Comparison of ENCODE assay signal across 13 cellular contexts in the genomic region with DNA sequence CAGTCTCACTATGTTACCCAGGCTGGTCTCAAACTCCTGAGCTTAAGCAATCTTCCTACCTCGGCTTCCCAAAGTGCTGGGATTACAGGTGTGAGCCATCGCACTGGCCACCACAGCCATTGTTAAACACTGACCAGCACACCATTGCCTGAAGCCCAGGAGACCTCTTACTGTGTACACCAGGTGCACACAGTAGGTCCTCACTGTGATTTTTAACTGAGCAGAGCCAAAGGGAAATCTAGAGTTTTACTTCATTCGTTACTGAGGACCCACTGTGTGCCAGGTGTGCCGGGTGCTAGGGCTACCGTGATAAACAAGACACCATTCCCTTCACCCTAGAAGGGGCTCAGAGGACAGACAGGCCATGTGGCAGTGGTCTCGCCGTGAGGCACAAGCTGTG. TPM values are rescaled to one million over a fixed set of nuclear protein-coding genes. Genes with fewer than 3 reads are reported as not detected.
DNase-seq lines count a peak whose midpoint lies in the region; ATAC-seq, FAIRE-seq and TF ChIP-seq lines count a peak whose summit lies in the region.
"Had no signal": no experiment of that assay in that cellular context is flagged by ENCODE, and none has a peak within 500 bp of the region (broad histone marks: within the 10 kb centered on the region; RNA-seq: fewer than 3 reads in every experiment).

No MANE protein-coding gene starts in this region.

- POLR2A ChIA-PET in HepG2 (lab: Yijun Ruan, JAX): interaction anchor here (1.3 kb wide), 1 partner anchor 28 kb away, joined by 3 read pairs; no protein-coding TSS in a partner anchor

- TF ChIP-seq CTCF in HepG2 (CRISPR knock-in tag; IDR thresholded peaks at IDR 0.05): no peak
- no peak for TF ChIP-seq CTCF in right lobe of liver (IDR thresholded peaks at IDR 0.05)

- H3K9me3 ChIP-seq in HepG2 (ENCODE audit: low read length) (no peaks in the 10 kb centered on the region), right lobe of liver (no peaks in the 10 kb centered on the region)
- H3K9me3 ChIP-seq: BLaER1 treated with 17β-estradiol and CSF1 and Interleukin-3, amounts not matched to agents 10 nM and 100 nM had no signal

- no peaks in the 10 kb centered on the region for H3K79me2 ChIP-seq in HepG2 (ENCODE audit: insufficient read depth, low read length)

- H3K4me3 ChIP-seq in HepG2 (replicated peaks in 1 of 3; ENCODE audit: insufficient read depth in 1 of 3, low read depth in 2 of 3, low read length in 3 of 3): no peak overlapping the region
- no peak overlapping the region for H3K4me3 ChIP-seq in right lobe of liver
- H3K4me3 ChIP-seq: BLaER1 treated with 17β-estradiol and CSF1 and Interleukin-3, amounts not matched to agents 10 nM and 100 nM had no signal

- H4K20me1 ChIP-seq in HepG2 (ENCODE audit: insufficient read depth, low read length): no peaks in the 10 kb centered on the region

- DNase-seq in HepG2 (ENCODE audit: low spot score): no peak
- no peak for DNase-seq in right lobe of liver
- no peak for DNase-seq in epithelial cell of prostate (ENCODE audit: low read depth, low spot score)
- no peak for DNase-seq in KBM-7
- DNase-seq in NCI-H1048 (lab: John Stamatoyannopoulos, UW): no peak
- DNase-seq in stimulated activated naive CD4-positive, alpha-beta T cell treated with Interleukin-2 at 50 U/mL for 16 hours (lab: John Stamatoyannopoulos, UW): no peak
- DNase-seq: ACHN; CD4-positive, CD25-positive, alpha-beta regulatory T cell; DMS53; HCEC 1CT had no signal

- intact Hi-C loops in HepG2 (cut with micrococcal nuclease; ENCODE audit: unreplicated experiment) (no loop called here), right lobe of liver (cut with DNase I) (no loop called here)

- CTCF ChIA-PET in HepG2 (lab: Yijun Ruan, JAX; ENCODE audit: low intra/inter-chr PET ratio, low total read pairs): no interaction called here

- TF ChIP-seq POLR2A in HepG2 (IDR thresholded peaks at IDR 0.05; ENCODE audit: insufficient read depth in 1 of 2, low read depth in 2 of 2, low read length in 2 of 2) (no peak), right lobe of liver (IDR thresholded peaks at IDR 0.05) (no peak)

- ATAC-seq in HepG2 (no peak), right lobe of liver (no peak)

- no TSS peak for BruUV-seq in HepG2 (replicated peaks; lab: Mats Ljungman, UMichigan)

- no peak overlapping the region for H3K27ac ChIP-seq in HepG2 (ENCODE audit: extremely low read length, insufficient read depth, low read length)
- no peak overlapping the region for H3K27ac ChIP-seq in right lobe of liver
- peak overlapping the region; percentile 98 for H3K27ac ChIP-seq in epithelial cell of prostate
- H3K27ac ChIP-seq: BLaER1 treated with 17β-estradiol and CSF1 and Interleukin-3, amounts not matched to agents 10 nM and 100 nM had no signal

- no peak overlapping the region for H3K9ac ChIP-seq in HepG2 (ENCODE audit: insufficient read depth, low read depth, low read length)
- H3K9ac ChIP-seq: BLaER1 treated with 17β-estradiol and CSF1 and Interleukin-3, amounts not matched to agents 10 nM and 100 nM had no signal

- H3K4me2 ChIP-seq in HepG2 (ENCODE audit: low read depth, low read length): no peak overlapping the region

- TF ChIP-seq RAD21 in HepG2 (CRISPR knock-in tag; IDR thresholded peaks at IDR 0.05): no peak

- peaks cover 9 to 22% of the 10 kb centered on the region in 2 experiments; a peak in 3 of 5 replicates for H3K27me3 ChIP-seq in HepG2 (ENCODE audit: control insufficient read depth in 1 of 2, insufficient read depth in 2 of 2, low read length in 2 of 2)
- H3K27me3 ChIP-seq in right lobe of liver: no peaks in the 10 kb centered on the region

- in situ Hi-C loops in HepG2 (cut with HindIII; ENCODE audit: extremely low pct_ligation_motif_present, low pct_unique_long_range_greater_than_20kb) (no loop called here), KBM-7 (cut with MboI; ENCODE audit: low pct_unique_long_range_greater_than_20kb, low sequenced_read_pairs) (no loop called here)

- H3K36me3 ChIP-seq in HepG2 (replicated peaks in 1 of 2; ENCODE audit: control insufficient read depth in 1 of 2, insufficient read depth in 2 of 2, low read length in 2 of 2): no peaks in the 10 kb centered on the region
- H3K36me3 ChIP-seq in right lobe of liver: no peaks in the 10 kb centered on the region
- H3K36me3 ChIP-seq: BLaER1 treated with 17β-estradiol and CSF1 and Interleukin-3, amounts not matched to agents 10 nM and 100 nM had no signal

- TF ChIP-seq EP300 in HepG2 (IDR thresholded peaks at IDR 0.05; ENCODE audit: low read depth in 2 of 2, low read length in 2 of 2): no peak
- no peak for TF ChIP-seq EP300 in HepG2 (CRISPR knock-in tag; IDR thresholded peaks at IDR 0.05; ENCODE audit: borderline replicate concordance)

- no peak for FAIRE-seq in HepG2 (lab: Jason Lieb, UNC)
- FAIRE-seq: H1, HTR-8/SVneo had no signal

- peaks cover 29% of the 10 kb centered on the region for H3K4me1 ChIP-seq in HepG2 (ENCODE audit: insufficient read depth, low read length)
- H3K4me1 ChIP-seq in right lobe of liver: no peaks in the 10 kb centered on the region

- WGBS in HepG2 (ENCODE audit: low lambda C conversion rate): 63% methylated on average over 7 of the region's 7 CpGs
- WGBS in right lobe of liver (ENCODE audit: insufficient coverage, low coverage, low lambda C conversion rate, missing lambda C conversion rate): 88% methylated on average over 6 of the region's 7 CpGs

- H2AFZ ChIP-seq in HepG2 (ENCODE audit: low read length): no peak overlapping the region

RNA-seq across cellular contexts. Expression of a gene that starts 4.2 kb away (rescaled TPM):
- total RNA-seq in HepG2 (2016; rRNA removed; fragmentation: Illumina TruSeq; extraction: Trizol): 4.0 and 6.9 TPM in 2 replicates
- 9.2 and 10.4 TPM in 2 replicates for total RNA-seq in HepG2 (2016; cell fraction: cytosol; rRNA removed; fragmentation: Illumina TruSeq; extraction: Trizol; ENCODE audit: low read depth)
- 3.9 and 6.3 TPM in 2 replicates for total RNA-seq in HepG2 (2016; cell fraction: insoluble cytoplasmic fraction; rRNA removed; fragmentation: Illumina TruSeq; extraction: Trizol)
- total RNA-seq in HepG2 (2016; cell fraction: membrane; rRNA removed; fragmentation: Illumina TruSeq; extraction: Trizol): 10.1 and 14.6 TPM in 2 replicates
- total RNA-seq in HepG2 (2016; cell fraction: nucleus; rRNA removed; fragmentation: Illumina TruSeq; extraction: Trizol): 3.7 and 3.9 TPM in 2 replicates
- 14.5 and 14.7 TPM in 2 replicates for polyA plus RNA-seq in HepG2 (2011; rRNA removed)
- 5.1 and 8.2 TPM in 2 replicates for polyA plus RNA-seq in HepG2 (2011; cell fraction: cytosol; rRNA removed)
- polyA plus RNA-seq in HepG2 (2011; cell fraction: nucleus; rRNA removed): 28.7 and 39.5 TPM in 2 replicates
- 13.2 and 14.2 TPM in 2 replicates for polyA plus RNA-seq in HepG2 (2012)
- polyA plus RNA-seq in HepG2 (2016; cell fraction: cytosol; fragmentation: Illumina TruSeq; extraction: Trizol; ENCODE audit: low read depth): 36.1 and 40.9 TPM in 2 replicates
- polyA plus RNA-seq in HepG2 (2016; cell fraction: insoluble cytoplasmic fraction; fragmentation: Illumina TruSeq; extraction: Trizol; ENCODE audit: low read depth): 10.5 and 16.8 TPM in 2 replicates
- 41.4 and 43.0 TPM in 2 replicates for polyA plus RNA-seq in HepG2 (2016; cell fraction: membrane; fragmentation: Illumina TruSeq; extraction: Trizol; ENCODE audit: low read depth)
- 20.5 and 28.1 TPM in 2 replicates for polyA plus RNA-seq in HepG2 (2016; cell fraction: nucleus; fragmentation: Illumina TruSeq; extraction: Trizol; ENCODE audit: insufficient read depth, low read depth)
- 25.3 and 28.4 TPM in 2 replicates for polyA minus RNA-seq in HepG2 (2011; rRNA and poly(A)+ RNA removed; ENCODE audit: low replicate concordance)
- polyA minus RNA-seq in HepG2 (2011; cell fraction: cytosol; rRNA and poly(A)+ RNA removed): 8.4 and 12.7 TPM in 2 replicates
- polyA minus RNA-seq in HepG2 (2011; cell fraction: nucleus; rRNA and poly(A)+ RNA removed): 3.2 and 6.3 TPM in 2 replicates
- 1 to 10 TPM in 5 of 6 experiments, under 1 TPM in 1; 0.92 to 4.1 (median 2.0) TPM for total RNA-seq in right lobe of liver
- total RNA-seq: CD4-positive, CD25-positive, alpha-beta regulatory T cell had no signal

RNA-seq across cellular contexts. Expression of a gene that starts 39.5 kb away (rescaled TPM):
- total RNA-seq in HepG2 (2016; rRNA removed; fragmentation: Illumina TruSeq; extraction: Trizol) (93.6 and 95.6 TPM in 2 replicates), right lobe of liver (10 to 100 TPM; 38.6 to 87.4 (median 76.9) TPM)
- total RNA-seq in HepG2 (2016; cell fraction: cytosol; rRNA removed; fragmentation: Illumina TruSeq; extraction: Trizol; ENCODE audit: low read depth): 31.6 and 39.5 TPM in 2 replicates
- total RNA-seq in HepG2 (2016; cell fraction: insoluble cytoplasmic fraction; rRNA removed; fragmentation: Illumina TruSeq; extraction: Trizol): 94.0 and 98.0 TPM in 2 replicates
- total RNA-seq in HepG2 (2016; cell fraction: membrane; rRNA removed; fragmentation: Illumina TruSeq; extraction: Trizol): 35.0 and 44.2 TPM in 2 replicates
- total RNA-seq in HepG2 (2016; cell fraction: nucleus; rRNA removed; fragmentation: Illumina TruSeq; extraction: Trizol): 44.3 and 48.9 TPM in 2 replicates
- polyA plus RNA-seq in HepG2 (2011; rRNA removed): 59.9 and 93.0 TPM in 2 replicates
- polyA plus RNA-seq in HepG2 (2011; cell fraction: cytosol; rRNA removed): 65.7 and 112 TPM in 2 replicates
- polyA plus RNA-seq in HepG2 (2011; cell fraction: nucleus; rRNA removed): 162 and 164 TPM in 2 replicates
- 57.4 and 59.7 TPM in 2 replicates for polyA plus RNA-seq in HepG2 (2012)
- 29.0 and 30.8 TPM in 2 replicates for polyA plus RNA-seq in HepG2 (2016; cell fraction: cytosol; fragmentation: Illumina TruSeq; extraction: Trizol; ENCODE audit: low read depth)
- 86.3 and 86.5 TPM in 2 replicates for polyA plus RNA-seq in HepG2 (2016; cell fraction: insoluble cytoplasmic fraction; fragmentation: Illumina TruSeq; extraction: Trizol; ENCODE audit: low read depth)
- 25.3 and 27.1 TPM in 2 replicates for polyA plus RNA-seq in HepG2 (2016; cell fraction: membrane; fragmentation: Illumina TruSeq; extraction: Trizol; ENCODE audit: low read depth)
- 72.3 and 78.9 TPM in 2 replicates for polyA plus RNA-seq in HepG2 (2016; cell fraction: nucleus; fragmentation: Illumina TruSeq; extraction: Trizol; ENCODE audit: insufficient read depth, low read depth)
- 28.9 and 121 TPM in 2 replicates for polyA minus RNA-seq in HepG2 (2011; rRNA and poly(A)+ RNA removed; ENCODE audit: low replicate concordance)
- 45.9 and 49.6 TPM in 2 replicates for polyA minus RNA-seq in HepG2 (2011; cell fraction: cytosol; rRNA and poly(A)+ RNA removed)
- polyA minus RNA-seq in HepG2 (2011; cell fraction: nucleus; rRNA and poly(A)+ RNA removed): 26.3 and 28.6 TPM in 2 replicates

RNA-seq across cellular contexts. Expression of a gene that starts 58.4 kb away (rescaled TPM):
- 99.4 and 109 TPM in 2 replicates for total RNA-seq in HepG2 (2016; rRNA removed; fragmentation: Illumina TruSeq; extraction: Trizol)
- total RNA-seq in HepG2 (2016; cell fraction: cytosol; rRNA removed; fragmentation: Illumina TruSeq; extraction: Trizol; ENCODE audit: low read depth): 35.7 and 41.2 TPM in 2 replicates
- total RNA-seq in HepG2 (2016; cell fraction: insoluble cytoplasmic fraction; rRNA removed; fragmentation: Illumina TruSeq; extraction: Trizol): 105 and 112 TPM in 2 replicates
- total RNA-seq in HepG2 (2016; cell fraction: membrane; rRNA removed; fragmentation: Illumina TruSeq; extraction: Trizol): 35.1 and 45.2 TPM in 2 replicates
- total RNA-seq in HepG2 (2016; cell fraction: nucleus; rRNA removed; fragmentation: Illumina TruSeq; extraction: Trizol): 76.4 and 82.2 TPM in 2 replicates
- polyA plus RNA-seq in HepG2 (2011; rRNA removed): 67.7 and 80.1 TPM in 2 replicates
- polyA plus RNA-seq in HepG2 (2011; cell fraction: cytosol; rRNA removed): 59.4 and 67.4 TPM in 2 replicates
- 191 and 218 TPM in 2 replicates for polyA plus RNA-seq in HepG2 (2011; cell fraction: nucleus; rRNA removed)
- polyA plus RNA-seq in HepG2 (2012): 57.3 and 65.0 TPM in 2 replicates
- polyA plus RNA-seq in HepG2 (2016; cell fraction: cytosol; fragmentation: Illumina TruSeq; extraction: Trizol; ENCODE audit: low read depth): 20.2 and 20.5 TPM in 2 replicates
- 110 and 119 TPM in 2 replicates for polyA plus RNA-seq in HepG2 (2016; cell fraction: insoluble cytoplasmic fraction; fragmentation: Illumina TruSeq; extraction: Trizol; ENCODE audit: low read depth)
- polyA plus RNA-seq in HepG2 (2016; cell fraction: membrane; fragmentation: Illumina TruSeq; extraction: Trizol; ENCODE audit: low read depth): 27.8 and 32.7 TPM in 2 replicates
- 131 and 143 TPM in 2 replicates for polyA plus RNA-seq in HepG2 (2016; cell fraction: nucleus; fragmentation: Illumina TruSeq; extraction: Trizol; ENCODE audit: insufficient read depth, low read depth)
- polyA minus RNA-seq in HepG2 (2011; rRNA and poly(A)+ RNA removed; ENCODE audit: low replicate concordance): 42.3 and 45.2 TPM in 2 replicates
- polyA minus RNA-seq in HepG2 (2011; cell fraction: cytosol; rRNA and poly(A)+ RNA removed): 17.6 and 28.8 TPM in 2 replicates
- 90.4 and 101 TPM in 2 replicates for polyA minus RNA-seq in HepG2 (2011; cell fraction: nucleus; rRNA and poly(A)+ RNA removed)
- 10 to 100 TPM; 24.0 to 36.0 (median 27.0) TPM for total RNA-seq in right lobe of liver

RNA-seq across cellular contexts. Expression of a gene that starts 58.5 kb away (rescaled TPM):
- 17.8 and 32.0 TPM in 2 replicates for total RNA-seq in HepG2 (2016; rRNA removed; fragmentation: Illumina TruSeq; extraction: Trizol)
- 38.8 and 39.2 TPM in 2 replicates for total RNA-seq in HepG2 (2016; cell fraction: cytosol; rRNA removed; fragmentation: Illumina TruSeq; extraction: Trizol; ENCODE audit: low read depth)
- 17.8 and 31.1 TPM in 2 replicates for total RNA-seq in HepG2 (2016; cell fraction: insoluble cytoplasmic fraction; rRNA removed; fragmentation: Illumina TruSeq; extraction: Trizol)
- total RNA-seq in HepG2 (2016; cell fraction: membrane; rRNA removed; fragmentation: Illumina TruSeq; extraction: Trizol): 9.2 and 11.3 TPM in 2 replicates
- 41.9 and 45.5 TPM in 2 replicates for total RNA-seq in HepG2 (2016; cell fraction: nucleus; rRNA removed; fragmentation: Illumina TruSeq; extraction: Trizol)
- polyA plus RNA-seq in HepG2 (2011; rRNA removed): 27.7 and 33.4 TPM in 2 replicates
- 8.7 and 11.9 TPM in 2 replicates for polyA plus RNA-seq in HepG2 (2011; cell fraction: cytosol; rRNA removed)
- 256 and 300 TPM in 2 replicates for polyA plus RNA-seq in HepG2 (2011; cell fraction: nucleus; rRNA removed)
- polyA plus RNA-seq in HepG2 (2012): 38.2 and 41.9 TPM in 2 replicates
- polyA plus RNA-seq in HepG2 (2016; cell fraction: cytosol; fragmentation: Illumina TruSeq; extraction: Trizol; ENCODE audit: low read depth): 1.7 and 1.9 TPM in 2 replicates
- 12.2 and 17.3 TPM in 2 replicates for polyA plus RNA-seq in HepG2 (2016; cell fraction: insoluble cytoplasmic fraction; fragmentation: Illumina TruSeq; extraction: Trizol; ENCODE audit: low read depth)
- 3.6 and 4.1 TPM in 2 replicates for polyA plus RNA-seq in HepG2 (2016; cell fraction: membrane; fragmentation: Illumina TruSeq; extraction: Trizol; ENCODE audit: low read depth)
- 112 and 116 TPM in 2 replicates for polyA plus RNA-seq in HepG2 (2016; cell fraction: nucleus; fragmentation: Illumina TruSeq; extraction: Trizol; ENCODE audit: insufficient read depth, low read depth)
- 51.0 and 71.9 TPM in 2 replicates for polyA minus RNA-seq in HepG2 (2011; rRNA and poly(A)+ RNA removed; ENCODE audit: low replicate concordance)
- polyA minus RNA-seq in HepG2 (2011; cell fraction: cytosol; rRNA and poly(A)+ RNA removed): 15.1 and 15.3 TPM in 2 replicates
- polyA minus RNA-seq in HepG2 (2011; cell fraction: nucleus; rRNA and poly(A)+ RNA removed): 69.1 and 72.6 TPM in 2 replicates
- 10 to 100 TPM; 13.5 to 24.8 (median 18.4) TPM for total RNA-seq in right lobe of liver

RNA-seq across cellular contexts. Expression of a gene that starts 59.1 kb away (rescaled TPM):
- 28.6 and 33.0 TPM in 2 replicates for total RNA-seq in HepG2 (2016; rRNA removed; fragmentation: Illumina TruSeq; extraction: Trizol)
- 37.2 and 44.0 TPM in 2 replicates for total RNA-seq in HepG2 (2016; cell fraction: cytosol; rRNA removed; fragmentation: Illumina TruSeq; extraction: Trizol; ENCODE audit: low read depth)
- 21.2 and 33.0 TPM in 2 replicates for total RNA-seq in HepG2 (2016; cell fraction: insoluble cytoplasmic fraction; rRNA removed; fragmentation: Illumina TruSeq; extraction: Trizol)
- 58.6 and 59.5 TPM in 2 replicates for total RNA-seq in HepG2 (2016; cell fraction: membrane; rRNA removed; fragmentation: Illumina TruSeq; extraction: Trizol)
- 38.6 and 43.6 TPM in 2 replicates for total RNA-seq in HepG2 (2016; cell fraction: nucleus; rRNA removed; fragmentation: Illumina TruSeq; extraction: Trizol)
- 30.7 and 31.6 TPM in 2 replicates for polyA plus RNA-seq in HepG2 (2011; rRNA removed)
- 18.7 and 21.7 TPM in 2 replicates for polyA plus RNA-seq in HepG2 (2011; cell fraction: cytosol; rRNA removed)
- polyA plus RNA-seq in HepG2 (2011; cell fraction: nucleus; rRNA removed): 50.0 and 56.4 TPM in 2 replicates
- 20.8 and 23.9 TPM in 2 replicates for polyA plus RNA-seq in HepG2 (2012)
- polyA plus RNA-seq in HepG2 (2016; cell fraction: cytosol; fragmentation: Illumina TruSeq; extraction: Trizol; ENCODE audit: low read depth): 55.3 and 62.7 TPM in 2 replicates
- 28.7 and 35.1 TPM in 2 replicates for polyA plus RNA-seq in HepG2 (2016; cell fraction: insoluble cytoplasmic fraction; fragmentation: Illumina TruSeq; extraction: Trizol; ENCODE audit: low read depth)
- 64.7 and 69.9 TPM in 2 replicates for polyA plus RNA-seq in HepG2 (2016; cell fraction: membrane; fragmentation: Illumina TruSeq; extraction: Trizol; ENCODE audit: low read depth)
- polyA plus RNA-seq in HepG2 (2016; cell fraction: nucleus; fragmentation: Illumina TruSeq; extraction: Trizol; ENCODE audit: insufficient read depth, low read depth): 52.8 and 60.0 TPM in 2 replicates
- 24.3 and 28.1 TPM in 2 replicates for polyA minus RNA-seq in HepG2 (2011; rRNA and poly(A)+ RNA removed; ENCODE audit: low replicate concordance)
- polyA minus RNA-seq in HepG2 (2011; cell fraction: cytosol; rRNA and poly(A)+ RNA removed): 10.4 and 14.9 TPM in 2 replicates
- polyA minus RNA-seq in HepG2 (2011; cell fraction: nucleus; rRNA and poly(A)+ RNA removed): 78.9 and 91.3 TPM in 2 replicates
- 10 to 100 TPM in 4 of 6 experiments, 1 to 10 TPM in 2; 5.8 to 29.2 (median 11.1) TPM for total RNA-seq in right lobe of liver
